Comparison of ENCODE assay signal across 10 cellular contexts in the genomic region with DNA sequence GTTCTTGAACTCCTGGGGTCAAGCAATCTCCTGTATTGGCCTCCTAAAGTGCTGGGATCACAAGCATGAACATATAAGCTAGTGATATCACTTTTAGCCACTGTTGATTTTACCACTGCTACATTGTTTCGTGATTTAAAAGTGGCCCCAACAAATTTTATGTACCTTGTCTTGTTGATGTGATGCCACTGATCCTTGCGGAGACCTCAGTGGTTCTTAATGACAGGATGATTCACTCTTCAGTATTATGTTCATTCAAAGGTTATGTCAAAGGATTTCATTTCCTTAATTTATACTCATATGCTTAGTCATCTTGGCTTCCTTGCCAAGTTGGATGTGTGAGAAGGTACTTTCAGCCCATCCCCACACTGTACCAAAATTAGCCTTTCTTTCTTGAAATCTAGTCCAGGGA. TPM values are rescaled to one million over a fixed set of nuclear protein-coding genes. Genes with fewer than 3 reads are reported as not detected.
DNase-seq lines count a peak whose midpoint lies in the region; ATAC-seq and TF ChIP-seq lines count a peak whose summit lies in the region.
"Had no signal": no experiment of that assay in that cellular context is flagged by ENCODE, and none has a peak within 500 bp of the region (broad histone marks: within the 10 kb centered on the region; RNA-seq: fewer than 3 reads in every experiment).

No MANE protein-coding gene starts in this region.

- in situ Hi-C loops in ACHN (cut with HindIII; ENCODE audit: low pct_ligation_motif_present, low pct_unique_long_range_greater_than_20kb, low sequenced_read_pairs) = no loop called here

- ATAC-seq in GM18907 (IDR thresholded peaks at IDR 0.05; ENCODE audit: unreplicated experiment) (peak; percentile 54), GM18505 (IDR thresholded peaks at IDR 0.05; ENCODE audit: unreplicated experiment) (no peak)

- intact Hi-C loops in cardiac septum (cut with DNase I) = no loop called here

- DNase-seq in ACHN (peak; percentile 31), RPMI7951 (ENCODE audit: low read depth) (peak; percentile 93), fibroblast of the aortic adventitia (ENCODE audit: low read depth) (peak; percentile 86), C1 segment of cervical spinal cord (lab: John Stamatoyannopoulos, UW) (no peak), cardiac septum (ENCODE audit: low spot score) (no peak), occipital lobe (lab: John Stamatoyannopoulos, UW) (no peak)
- DNase-seq: central memory CD4-positive, alpha-beta T cell; nephron progenitor cell had no signal

- TF ChIP-seq CTCF in fibroblast of the aortic adventitia (IDR thresholded peaks at IDR 0.05; ENCODE audit: insufficient read depth, low read length) = no peak

- TF ChIP-seq POLR2A in GM18505 (IDR thresholded peaks at IDR 0.05; ENCODE audit: borderline replicate concordance, extremely low read depth, insufficient read depth, insufficient read length) = no peak

- no peak overlapping the region for H3K4me3 ChIP-seq in fibroblast of the aortic adventitia (ENCODE audit: low read depth, low read length)

RNA-seq across cellular contexts. Expression of a gene that starts 12.1 kb away (rescaled TPM):
- total RNA-seq in RPMI7951 (2014; rRNA removed; shearing (Covaris generic)) = 56.3 and 66.1 TPM in 2 replicates
- 18.3 and 30.3 TPM in 2 replicates for total RNA-seq in fibroblast of the aortic adventitia (ENCODE audit: low replicate concordance)
- total RNA-seq in cardiac septum = 41.8 TPM
- 1,070 TPM for total RNA-seq in occipital lobe

Comparison
In these comparisons a context has a peak if more than half of its experiments do, and no peak if none do; other contexts are left out.
1. DNase-seq: peak in ACHN (single experiment), RPMI7951 (single experiment) and fibroblast of the aortic adventitia (single experiment); none in C1 segment of cervical spinal cord (0 of 14), cardiac septum (single experiment) and occipital lobe (single experiment).
2. RNA of a gene that starts 12.1 kb away (total RNA-seq): 1,070 TPM in occipital lobe (single experiment); 56.3 to 66.1 TPM in RPMI7951, 41.8 TPM in cardiac septum (single experiment) and 18.3 to 30.3 TPM in fibroblast of the aortic adventitia; every median in the first group is over 10 times any median in the second.